In the genomic region with DNA sequence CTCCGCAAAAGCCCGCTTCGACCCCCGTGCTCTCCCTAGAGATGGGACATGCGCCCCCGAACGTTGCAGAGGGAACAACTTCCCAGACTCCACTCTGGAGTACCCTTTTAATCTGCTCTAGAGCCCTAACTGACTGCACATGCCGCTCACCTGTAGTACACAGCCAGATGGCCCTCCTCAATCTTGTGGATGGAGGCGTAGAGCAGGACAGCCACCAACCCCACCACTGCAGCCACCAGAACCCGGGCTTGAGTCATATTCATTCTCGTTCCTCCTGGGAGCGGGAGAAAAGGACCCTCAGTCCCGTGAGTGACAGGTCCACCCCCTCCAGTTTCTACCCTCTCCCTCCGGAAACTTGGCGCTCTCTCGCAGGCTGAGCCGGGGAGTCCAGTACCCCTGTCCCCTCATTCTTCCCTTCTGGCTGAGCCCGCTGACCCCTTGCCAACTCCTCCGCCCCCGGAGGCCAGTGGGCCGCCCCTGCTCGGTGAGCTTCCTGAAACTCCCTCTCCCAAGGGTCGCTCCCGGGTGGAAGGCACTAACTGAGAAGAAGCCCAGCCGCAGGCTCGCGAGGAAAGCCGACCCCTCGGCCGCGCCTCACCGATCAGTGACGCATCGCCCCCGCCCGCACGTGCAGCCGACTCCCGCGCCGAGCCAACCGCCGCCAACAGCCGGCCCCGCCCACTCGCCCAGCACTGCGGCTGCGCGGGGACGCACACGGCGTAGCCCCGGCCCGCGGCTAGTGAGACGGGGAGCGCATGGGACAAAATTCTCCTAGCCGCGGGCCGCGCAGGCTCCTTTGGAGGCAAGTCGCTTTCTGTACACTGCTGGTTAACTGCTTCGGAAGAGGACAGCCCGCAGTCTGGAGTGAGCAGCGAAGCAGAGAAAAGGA, we compare ENCODE assay signal across 1 cellular context.
A peak's percentile ranks its signal among the peaks of the same experiment; 100 is the strongest.
TF ChIP-seq lines count a peak whose summit lies in the region.

A gene (minus strand): TSS at position 666 of the 889 bp plus-strand sequence. CDS start 403 bp downstream, at position 263.

TF ChIP-seq in HepG2, 621 proteins besides CTCF, POLR2A, EP300 and RAD21 (continued from another document and continues in another):
- TF ChIP-seq, protein P1, sequence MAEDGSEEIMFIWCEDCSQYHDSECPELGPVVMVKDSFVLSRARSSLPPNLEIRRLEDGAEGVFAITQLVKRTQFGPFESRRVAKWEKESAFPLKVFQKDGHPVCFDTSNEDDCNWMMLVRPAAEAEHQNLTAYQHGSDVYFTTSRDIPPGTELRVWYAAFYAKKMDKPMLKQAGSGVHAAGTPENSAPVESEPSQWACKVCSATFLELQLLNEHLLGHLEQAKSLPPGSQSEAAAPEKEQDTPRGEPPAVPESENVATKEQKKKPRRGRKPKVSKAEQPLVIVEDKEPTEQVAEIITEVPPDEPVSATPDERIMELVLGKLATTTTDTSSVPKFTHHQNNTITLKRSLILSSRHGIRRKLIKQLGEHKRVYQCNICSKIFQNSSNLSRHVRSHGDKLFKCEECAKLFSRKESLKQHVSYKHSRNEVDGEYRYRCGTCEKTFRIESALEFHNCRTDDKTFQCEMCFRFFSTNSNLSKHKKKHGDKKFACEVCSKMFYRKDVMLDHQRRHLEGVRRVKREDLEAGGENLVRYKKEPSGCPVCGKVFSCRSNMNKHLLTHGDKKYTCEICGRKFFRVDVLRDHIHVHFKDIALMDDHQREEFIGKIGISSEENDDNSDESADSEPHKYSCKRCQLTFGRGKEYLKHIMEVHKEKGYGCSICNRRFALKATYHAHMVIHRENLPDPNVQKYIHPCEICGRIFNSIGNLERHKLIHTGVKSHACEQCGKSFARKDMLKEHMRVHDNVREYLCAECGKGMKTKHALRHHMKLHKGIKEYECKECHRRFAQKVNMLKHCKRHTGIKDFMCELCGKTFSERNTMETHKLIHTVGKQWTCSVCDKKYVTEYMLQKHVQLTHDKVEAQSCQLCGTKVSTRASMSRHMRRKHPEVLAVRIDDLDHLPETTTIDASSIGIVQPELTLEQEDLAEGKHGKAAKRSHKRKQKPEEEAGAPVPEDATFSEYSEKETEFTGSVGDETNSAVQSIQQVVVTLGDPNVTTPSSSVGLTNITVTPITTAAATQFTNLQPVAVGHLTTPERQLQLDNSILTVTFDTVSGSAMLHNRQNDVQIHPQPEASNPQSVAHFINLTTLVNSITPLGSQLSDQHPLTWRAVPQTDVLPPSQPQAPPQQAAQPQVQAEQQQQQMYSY (CRISPR knock-in tag; IDR thresholded peaks at IDR 0.05): 0 out of 2 replicates have a peak, but pooled peaks have one; percentile 45
- TF ChIP-seq ZNF598 (CRISPR knock-in tag; IDR thresholded peaks at IDR 0.05; ENCODE audit: borderline replicate concordance) (0 out of 2 replicates have a peak, but pooled peaks have one; percentile 39), CEBPG (CRISPR knock-in tag; IDR thresholded peaks at IDR 0.05) (no peak), ZNF567 (CRISPR knock-in tag; IDR thresholded peaks at IDR 0.05; ENCODE audit: borderline replicate concordance) (no peak; the same call in 1 of the 2 replicates), BRD4 (CRISPR knock-in tag; IDR thresholded peaks at IDR 0.05) (peak; percentile 65; the same call in 1 of the 2 replicates), NFIB (CRISPR knock-in tag; IDR thresholded peaks at IDR 0.05; ENCODE audit: borderline replicate concordance) (no peak), WIZ (CRISPR knock-in tag; IDR thresholded peaks at IDR 0.05) (no peak), RARA (CRISPR knock-in tag; IDR thresholded peaks at IDR 0.05) (peak; percentile 50), ZNF431 (CRISPR knock-in tag; IDR thresholded peaks at IDR 0.05; ENCODE audit: borderline replicate concordance, low read depth) (peak; percentile 92), ZFP1 (CRISPR knock-in tag; IDR thresholded peaks at IDR 0.05) (no peak), KLF11 (CRISPR knock-in tag; IDR thresholded peaks at IDR 0.05) (no peak), ZNF282 (IDR thresholded peaks at IDR 0.05; ENCODE audit: partially characterized antibody) (no peak), CEBPB (IDR thresholded peaks at IDR 0.05; ENCODE audit: borderline replicate concordance, low read depth, low read length) (no peak), NFYB (CRISPR knock-in tag; IDR thresholded peaks at IDR 0.05) (no peak; the same call in 1 of the 2 replicates), SMARCE1 (IDR thresholded peaks at IDR 0.05; ENCODE audit: borderline replicate concordance) (no peak), ZNF329 (CRISPR knock-in tag; IDR thresholded peaks at IDR 0.05; ENCODE audit: low read depth) (0 out of 2 replicates have a peak, but pooled peaks have one; percentile 63), CENPT (CRISPR knock-in tag; IDR thresholded peaks at IDR 0.05; ENCODE audit: low read depth) (no peak), ATF7-NPFF (CRISPR knock-in tag; IDR thresholded peaks at IDR 0.05; ENCODE audit: low read depth) (peak; percentile 90; the same call in 1 of the 2 replicates), ZSCAN9 (CRISPR knock-in tag; IDR thresholded peaks at IDR 0.05; ENCODE audit: borderline replicate concordance) (peak; percentile 64; the same call in 1 of the 2 replicates), ZNF674 (CRISPR knock-in tag; IDR thresholded peaks at IDR 0.05; ENCODE audit: low read depth) (no peak), PRMT3 (CRISPR knock-in tag; IDR thresholded peaks at IDR 0.05; ENCODE audit: borderline replicate concordance, low read depth) (peak; percentile 52; the same call in 1 of the 2 replicates), ZNF101 (CRISPR knock-in tag; IDR thresholded peaks at IDR 0.05; ENCODE audit: borderline replicate concordance, low read depth) (no peak), JUND (CRISPR knock-in tag; IDR thresholded peaks at IDR 0.05) (peak; percentile 64), ZNF441 (CRISPR knock-in tag; IDR thresholded peaks at IDR 0.05; ENCODE audit: borderline replicate concordance) (peak; percentile 76; the same call in 1 of the 2 replicates), ZNF879 (CRISPR knock-in tag; IDR thresholded peaks at IDR 0.05) (no peak), SALL1 (CRISPR knock-in tag; IDR thresholded peaks at IDR 0.05) (peak; percentile 90), POLR2AphosphoS5 (IDR thresholded peaks at IDR 0.05; ENCODE audit: low read depth, low read length) (peak; percentile 88), MZF1 (CRISPR knock-in tag; IDR thresholded peaks at IDR 0.05; ENCODE audit: borderline replicate concordance) (no peak), SOX13 (IDR thresholded peaks at IDR 0.05) (no peak), SOX13 (CRISPR knock-in tag; conservative IDR thresholded peaks at IDR 0.05 in 1 of 2, IDR thresholded peaks at IDR 0.05 in 1 of 2) (0 out of 4 replicates have a peak, but pooled peaks of 1 of the 2 experiments have one; percentile 14), ZIK1 (CRISPR knock-in tag; IDR thresholded peaks at IDR 0.05; ENCODE audit: borderline replicate concordance, low read depth) (peak; percentile 81; the same call in 1 of the 2 replicates), MBNL3 (CRISPR knock-in tag; conservative IDR thresholded peaks at IDR 0.05) (no peak), ZC3H13 (CRISPR knock-in tag; IDR thresholded peaks at IDR 0.05) (peak; percentile 96), ZNF776 (CRISPR knock-in tag; IDR thresholded peaks at IDR 0.05) (peak; percentile 73; the same call in 1 of the 2 replicates), STAT5B (CRISPR knock-in tag; IDR thresholded peaks at IDR 0.05) (peak; percentile 9; the same call in 1 of the 2 replicates), ZNF878 (CRISPR knock-in tag; IDR thresholded peaks at IDR 0.05) (no peak; the same call in 1 of the 2 replicates), NPAS2 (CRISPR knock-in tag; IDR thresholded peaks at IDR 0.05; ENCODE audit: borderline replicate concordance) (no peak), AGO1 (IDR thresholded peaks at IDR 0.05; ENCODE audit: low read depth, low read length, poor library complexity, severe bottlenecking) (peak; percentile 44), SP4 (CRISPR knock-in tag; IDR thresholded peaks at IDR 0.05) (peak; percentile 68)
- TF ChIP-seq, protein P2, sequence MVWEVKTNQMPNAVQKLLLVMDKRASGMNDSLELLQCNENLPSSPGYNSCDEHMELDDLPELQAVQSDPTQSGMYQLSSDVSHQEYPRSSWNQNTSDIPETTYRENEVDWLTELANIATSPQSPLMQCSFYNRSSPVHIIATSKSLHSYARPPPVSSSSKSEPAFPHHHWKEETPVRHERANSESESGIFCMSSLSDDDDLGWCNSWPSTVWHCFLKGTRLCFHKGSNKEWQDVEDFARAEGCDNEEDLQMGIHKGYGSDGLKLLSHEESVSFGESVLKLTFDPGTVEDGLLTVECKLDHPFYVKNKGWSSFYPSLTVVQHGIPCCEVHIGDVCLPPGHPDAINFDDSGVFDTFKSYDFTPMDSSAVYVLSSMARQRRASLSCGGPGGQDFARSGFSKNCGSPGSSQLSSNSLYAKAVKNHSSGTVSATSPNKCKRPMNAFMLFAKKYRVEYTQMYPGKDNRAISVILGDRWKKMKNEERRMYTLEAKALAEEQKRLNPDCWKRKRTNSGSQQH (CRISPR knock-in tag; IDR thresholded peaks at IDR 0.05; ENCODE audit: low read depth): no peak
- TF ChIP-seq, protein P3, sequence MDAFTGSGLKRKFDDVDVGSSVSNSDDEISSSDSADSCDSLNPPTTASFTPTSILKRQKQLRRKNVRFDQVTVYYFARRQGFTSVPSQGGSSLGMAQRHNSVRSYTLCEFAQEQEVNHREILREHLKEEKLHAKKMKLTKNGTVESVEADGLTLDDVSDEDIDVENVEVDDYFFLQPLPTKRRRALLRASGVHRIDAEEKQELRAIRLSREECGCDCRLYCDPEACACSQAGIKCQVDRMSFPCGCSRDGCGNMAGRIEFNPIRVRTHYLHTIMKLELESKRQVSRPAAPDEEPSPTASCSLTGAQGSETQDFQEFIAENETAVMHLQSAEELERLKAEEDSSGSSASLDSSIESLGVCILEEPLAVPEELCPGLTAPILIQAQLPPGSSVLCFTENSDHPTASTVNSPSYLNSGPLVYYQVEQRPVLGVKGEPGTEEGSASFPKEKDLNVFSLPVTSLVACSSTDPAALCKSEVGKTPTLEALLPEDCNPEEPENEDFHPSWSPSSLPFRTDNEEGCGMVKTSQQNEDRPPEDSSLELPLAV (CRISPR knock-in tag; conservative IDR thresholded peaks at IDR 0.05; ENCODE audit: low read depth): peak; percentile 76; the same call in 1 of the 2 replicates
- TF ChIP-seq, protein P4, sequence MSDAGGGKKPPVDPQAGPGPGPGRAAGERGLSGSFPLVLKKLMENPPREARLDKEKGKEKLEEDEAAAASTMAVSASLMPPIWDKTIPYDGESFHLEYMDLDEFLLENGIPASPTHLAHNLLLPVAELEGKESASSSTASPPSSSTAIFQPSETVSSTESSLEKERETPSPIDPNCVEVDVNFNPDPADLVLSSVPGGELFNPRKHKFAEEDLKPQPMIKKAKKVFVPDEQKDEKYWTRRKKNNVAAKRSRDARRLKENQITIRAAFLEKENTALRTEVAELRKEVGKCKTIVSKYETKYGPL (CRISPR knock-in tag; IDR thresholded peaks at IDR 0.05): peak; percentile 74
- TF ChIP-seq, protein P5, sequence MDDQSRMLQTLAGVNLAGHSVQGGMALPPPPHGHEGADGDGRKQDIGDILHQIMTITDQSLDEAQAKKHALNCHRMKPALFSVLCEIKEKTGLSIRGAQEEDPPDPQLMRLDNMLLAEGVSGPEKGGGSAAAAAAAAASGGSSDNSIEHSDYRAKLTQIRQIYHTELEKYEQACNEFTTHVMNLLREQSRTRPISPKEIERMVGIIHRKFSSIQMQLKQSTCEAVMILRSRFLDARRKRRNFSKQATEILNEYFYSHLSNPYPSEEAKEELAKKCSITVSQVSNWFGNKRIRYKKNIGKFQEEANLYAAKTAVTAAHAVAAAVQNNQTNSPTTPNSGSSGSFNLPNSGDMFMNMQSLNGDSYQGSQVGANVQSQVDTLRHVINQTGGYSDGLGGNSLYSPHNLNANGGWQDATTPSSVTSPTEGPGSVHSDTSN (CRISPR knock-in tag; IDR thresholded peaks at IDR 0.05; ENCODE audit: borderline replicate concordance): peak; percentile 91
- TF ChIP-seq, protein P6, sequence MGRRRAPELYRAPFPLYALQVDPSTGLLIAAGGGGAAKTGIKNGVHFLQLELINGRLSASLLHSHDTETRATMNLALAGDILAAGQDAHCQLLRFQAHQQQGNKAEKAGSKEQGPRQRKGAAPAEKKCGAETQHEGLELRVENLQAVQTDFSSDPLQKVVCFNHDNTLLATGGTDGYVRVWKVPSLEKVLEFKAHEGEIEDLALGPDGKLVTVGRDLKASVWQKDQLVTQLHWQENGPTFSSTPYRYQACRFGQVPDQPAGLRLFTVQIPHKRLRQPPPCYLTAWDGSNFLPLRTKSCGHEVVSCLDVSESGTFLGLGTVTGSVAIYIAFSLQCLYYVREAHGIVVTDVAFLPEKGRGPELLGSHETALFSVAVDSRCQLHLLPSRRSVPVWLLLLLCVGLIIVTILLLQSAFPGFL (CRISPR knock-in tag; IDR thresholded peaks at IDR 0.05): peak; percentile 71; the same call in 1 of the 2 replicates
- TF ChIP-seq, protein P7, sequence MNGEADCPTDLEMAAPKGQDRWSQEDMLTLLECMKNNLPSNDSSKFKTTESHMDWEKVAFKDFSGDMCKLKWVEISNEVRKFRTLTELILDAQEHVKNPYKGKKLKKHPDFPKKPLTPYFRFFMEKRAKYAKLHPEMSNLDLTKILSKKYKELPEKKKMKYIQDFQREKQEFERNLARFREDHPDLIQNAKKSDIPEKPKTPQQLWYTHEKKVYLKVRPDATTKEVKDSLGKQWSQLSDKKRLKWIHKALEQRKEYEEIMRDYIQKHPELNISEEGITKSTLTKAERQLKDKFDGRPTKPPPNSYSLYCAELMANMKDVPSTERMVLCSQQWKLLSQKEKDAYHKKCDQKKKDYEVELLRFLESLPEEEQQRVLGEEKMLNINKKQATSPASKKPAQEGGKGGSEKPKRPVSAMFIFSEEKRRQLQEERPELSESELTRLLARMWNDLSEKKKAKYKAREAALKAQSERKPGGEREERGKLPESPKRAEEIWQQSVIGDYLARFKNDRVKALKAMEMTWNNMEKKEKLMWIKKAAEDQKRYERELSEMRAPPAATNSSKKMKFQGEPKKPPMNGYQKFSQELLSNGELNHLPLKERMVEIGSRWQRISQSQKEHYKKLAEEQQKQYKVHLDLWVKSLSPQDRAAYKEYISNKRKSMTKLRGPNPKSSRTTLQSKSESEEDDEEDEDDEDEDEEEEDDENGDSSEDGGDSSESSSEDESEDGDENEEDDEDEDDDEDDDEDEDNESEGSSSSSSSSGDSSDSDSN (CRISPR knock-in tag; IDR thresholded peaks at IDR 0.05): peak; percentile 68
- TF ChIP-seq, protein P8, sequence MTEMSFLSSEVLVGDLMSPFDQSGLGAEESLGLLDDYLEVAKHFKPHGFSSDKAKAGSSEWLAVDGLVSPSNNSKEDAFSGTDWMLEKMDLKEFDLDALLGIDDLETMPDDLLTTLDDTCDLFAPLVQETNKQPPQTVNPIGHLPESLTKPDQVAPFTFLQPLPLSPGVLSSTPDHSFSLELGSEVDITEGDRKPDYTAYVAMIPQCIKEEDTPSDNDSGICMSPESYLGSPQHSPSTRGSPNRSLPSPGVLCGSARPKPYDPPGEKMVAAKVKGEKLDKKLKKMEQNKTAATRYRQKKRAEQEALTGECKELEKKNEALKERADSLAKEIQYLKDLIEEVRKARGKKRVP (CRISPR knock-in tag; IDR thresholded peaks at IDR 0.05): peak in 1 of 2 experiments; percentile 84; a peak in 2 of 4 replicates
- TF ChIP-seq, protein P9, sequence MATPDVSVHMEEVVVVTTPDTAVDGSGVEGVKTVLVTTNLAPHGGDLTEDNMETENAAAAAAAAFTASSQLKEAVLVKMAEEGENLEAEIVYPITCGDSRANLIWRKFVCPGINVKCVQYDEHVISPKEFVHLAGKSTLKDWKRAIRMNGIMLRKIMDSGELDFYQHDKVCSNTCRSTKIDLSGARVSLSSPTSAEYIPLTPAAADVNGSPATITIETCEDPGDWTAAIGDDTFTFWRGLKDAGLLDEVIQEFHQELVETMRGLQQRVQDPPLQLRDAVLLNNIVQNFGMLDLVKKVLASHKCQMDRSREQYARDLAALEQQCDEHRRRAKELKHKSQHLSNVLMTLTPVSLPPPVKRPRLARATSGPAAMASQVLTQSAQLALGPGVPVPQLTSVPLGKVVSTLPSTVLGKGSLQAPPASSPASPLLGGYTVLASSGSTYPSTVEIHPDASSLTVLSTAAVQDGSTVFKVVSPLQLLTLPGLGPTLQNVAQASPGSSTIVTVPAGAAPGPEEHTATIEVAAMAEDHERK (CRISPR knock-in tag; IDR thresholded peaks at IDR 0.05; ENCODE audit: low read depth): peak; percentile 91
